Comparison of ENCODE assay signal across 1 cellular context in genomic region chr9:83981126-83981871, GRCh38.
A peak's percentile ranks its signal among the peaks of the same experiment; 100 is the strongest.
TF ChIP-seq lines count a peak whose summit lies in the region.

No MANE protein-coding gene starts in this region.

TF ChIP-seq in H1, 55 proteins besides CTCF, POLR2A, EP300 and RAD21:
- TF ChIP-seq, protein P1, sequence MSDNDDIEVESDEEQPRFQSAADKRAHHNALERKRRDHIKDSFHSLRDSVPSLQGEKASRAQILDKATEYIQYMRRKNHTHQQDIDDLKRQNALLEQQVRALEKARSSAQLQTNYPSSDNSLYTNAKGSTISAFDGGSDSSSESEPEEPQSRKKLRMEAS (IDR thresholded peaks at IDR 0.05) = no peak
- TF ChIP-seq ZNF274 (IDR thresholded peaks at IDR 0.05; ENCODE audit: borderline replicate concordance, extremely low read depth, low read length) (no peak), SIN3A (conservative IDR thresholded peaks at IDR 0.05 in 1 of 2, IDR thresholded peaks at IDR 0.05 in 1 of 2; ENCODE audit: low read depth in 1 of 2, low read length in 2 of 2) (peak in 1 of 2 experiments; percentile 34; a peak in 1 of 4 replicates), TAF1 (IDR thresholded peaks at IDR 0.05; ENCODE audit: low read depth, low read length) (no peak), YY1 (IDR thresholded peaks at IDR 0.05; ENCODE audit: low read depth, low read length) (no peak), KDM4A (IDR thresholded peaks at IDR 0.05; ENCODE audit: low read depth, low read length, severe bottlenecking) (peak; percentile 1)
